ENCODE assay signal across 14 cellular contexts in genomic region chr2:191446910-191447309, GRCh38.
DNase-seq lines count a peak whose midpoint lies in the region; ATAC-seq, FAIRE-seq and TF ChIP-seq lines count a peak whose summit lies in the region.
"Had no signal": no experiment of that assay in that cellular context is flagged by ENCODE, and none has a peak within 500 bp of the region (broad histone marks: within the 10 kb centered on the region; RNA-seq: fewer than 3 reads in every experiment).

No MANE protein-coding gene starts in this region.

- H4K5ac ChIP-seq in IMR-90 (ENCODE audit: low read depth, low read length) (no peak overlapping the region), H1 (ENCODE audit: insufficient read length, low read depth, low read length) (no peak overlapping the region)

- 14% methylated on average over 2 of the region's 2 CpGs for WGBS in A549 (ENCODE audit: missing lambda C conversion rate)
- WGBS in IMR-90 (ENCODE audit: extremely low coverage in 2 of 2, insufficient read length in 1 of 2), 2 experiments, result no CpG with 5 or more reads among the region's 2 CpGs
- WGBS in H1 (ENCODE audit: extremely low coverage in 1 of 2, insufficient coverage in 1 of 2, insufficient read length in 1 of 2, insufficient replicate concordance in 2 of 2, low coverage in 1 of 2, low lambda C conversion rate in 2 of 2, missing lambda C conversion rate in 1 of 2), 2 experiments, result 73% methylated on average over 2 of the region's 2 CpGs; no CpG with 5 or more reads in 1 of the 2 experiments
- 10 to 12% methylated on average over 2 of the region's 2 CpGs for WGBS in pancreas, 2 donors

- TF ChIP-seq RAD21 in A549 (conservative IDR thresholded peaks at IDR 0.05 in 1 of 2, IDR thresholded peaks at IDR 0.05 in 1 of 2) (no peak), IMR-90 (IDR thresholded peaks at IDR 0.05; ENCODE audit: low read length) (no peak), H1 (IDR thresholded peaks at IDR 0.05 in 1 of 2, conservative IDR thresholded peaks at IDR 0.05 in 1 of 2; ENCODE audit: low read depth in 2 of 2, low read length in 2 of 2) (no peak)

- H4K8ac ChIP-seq in IMR-90 (ENCODE audit: low read depth in 2 of 2, low read length in 2 of 2) (no peak overlapping the region), H1 (ENCODE audit: extremely low read depth, insufficient read depth, low read length) (no peak overlapping the region)

- ATAC-seq in A549 (no peak), IMR-90 (ENCODE audit: low read depth) (no peak), pancreas (peak in 3 of 4 donors; percentile 47 to 70 (median 57)), HG03521 (IDR thresholded peaks at IDR 0.05; ENCODE audit: unreplicated experiment) (no peak)
- ATAC-seq: HCT116 had no signal

- DNase-seq in A549 (ENCODE audit: low read depth in 1 of 2, low spot score in 1 of 2), result no peak
- no peak for DNase-seq in IMR-90
- DNase-seq in H1 (ENCODE audit: low read depth in 1 of 2, low spot score in 2 of 2), result no peak
- no peak for DNase-seq in pancreas
- no peak for DNase-seq in NCI-H1092 treated with DMSO at 0.1 percent for 48 hours (lab: John Stamatoyannopoulos, UW)
- DNase-seq in stimulated activated CD8-positive, alpha-beta memory T cell treated with anti-CD3 and anti-CD28 coated beads, Interleukin-4, amount 100 ng/mL, for 48 hours, result no peak
- DNase-seq: 8988T; ACHN; Calu3; CD4-positive, CD25-positive, alpha-beta regulatory T cell; DMS 273 treated with DMSO at 0.1 percent for 48 hours had no signal

- H2BK15ac ChIP-seq in IMR-90 (ENCODE audit: low read depth, low read length), result no peak overlapping the region
- no peak overlapping the region for H2BK15ac ChIP-seq in H1 (ENCODE audit: low read length)

- H3K23ac ChIP-seq in IMR-90 (ENCODE audit: low read depth, low read length) (no peak overlapping the region), H1 (ENCODE audit: insufficient read length) (no peak overlapping the region)

- H3K4me1 ChIP-seq in A549 (peaks cover 8% of the 10 kb centered on the region; the same call in 1 of the 3 replicates), IMR-90 (ENCODE audit: control insufficient read depth, insufficient read depth, low read length) (no peaks in the 10 kb centered on the region), H1 (replicated peaks in 1 of 4; ENCODE audit: control insufficient read depth in 3 of 4, insufficient read depth in 4 of 4, low read length in 3 of 4) (no peaks in the 10 kb centered on the region), pancreas (peaks cover 0 to 29% (median 18%) of the 10 kb centered on the region in 3 donors)
- H3K4me1 ChIP-seq: BLaER1 treated with 17β-estradiol and CSF1 and Interleukin-3, amounts not matched to agents 10 nM and 100 nM had no signal

- H2BK20ac ChIP-seq in IMR-90 (ENCODE audit: low read depth, low read length), result no peak overlapping the region
- no peak overlapping the region for H2BK20ac ChIP-seq in H1 (ENCODE audit: low read length)

- H3K27ac ChIP-seq in A549 (no peak overlapping the region), IMR-90 (ENCODE audit: insufficient read depth, low read length) (no peak overlapping the region), H1 (ENCODE audit: low read depth, low read length) (no peak overlapping the region), pancreas (no peak overlapping the region)
- H3K27ac ChIP-seq: BLaER1 treated with 17β-estradiol and CSF1 and Interleukin-3, amounts not matched to agents 10 nM and 100 nM had no signal

- TF ChIP-seq EP300 in A549 (IDR thresholded peaks at IDR 0.05) (no peak), H1 (IDR thresholded peaks at IDR 0.05; ENCODE audit: borderline replicate concordance in 1 of 2, low read depth in 2 of 2, low read length in 2 of 2) (no peak)

- H3K9ac ChIP-seq in IMR-90 (ENCODE audit: low read depth, low read length), result no peak overlapping the region
- H3K9ac ChIP-seq in H1 (replicated peaks in 1 of 4; ENCODE audit: extremely low read depth in 1 of 4, low read depth in 3 of 4, low read length in 3 of 4), result no peak overlapping the region
- H3K9ac ChIP-seq: BLaER1 treated with 17β-estradiol and CSF1 and Interleukin-3, amounts not matched to agents 10 nM and 100 nM had no signal

- H3K36me3 ChIP-seq in IMR-90 (ENCODE audit: control insufficient read depth, insufficient read depth, low read length), result no peaks in the 10 kb centered on the region
- no peaks in the 10 kb centered on the region for H3K36me3 ChIP-seq in H1 (ENCODE audit: control insufficient read depth in 2 of 4, insufficient read depth in 4 of 4, low read length in 3 of 4)
- H3K36me3 ChIP-seq in pancreas, result no peaks in the 10 kb centered on the region
- H3K36me3 ChIP-seq: BLaER1 treated with 17β-estradiol and CSF1 and Interleukin-3, amounts not matched to agents 10 nM and 100 nM had no signal

- H3K14ac ChIP-seq in IMR-90 (replicated peaks; ENCODE audit: low read depth, low read length), result no peak overlapping the region
- no peak overlapping the region for H3K14ac ChIP-seq in H1 (ENCODE audit: insufficient read length)

- H2AK9ac ChIP-seq in IMR-90 (replicated peaks; ENCODE audit: low read depth, low read length, poor library complexity), result no peak overlapping the region

- no peak overlapping the region for H2BK120ac ChIP-seq in IMR-90 (ENCODE audit: low read depth, low read length)
- no peak overlapping the region for H2BK120ac ChIP-seq in H1 (replicated peaks; ENCODE audit: low read depth, low read length)

- H3K79me2 ChIP-seq in H1 (ENCODE audit: control insufficient read depth in 1 of 2, insufficient read depth in 2 of 2, low read length in 2 of 2), result no peaks in the 10 kb centered on the region

- H2BK12ac ChIP-seq in H1 (ENCODE audit: low read depth, low read length), result no peak overlapping the region

- H3K23me2 ChIP-seq in H1 (ENCODE audit: low read depth, low read length), result no peaks in the 10 kb centered on the region

- H3K4me3 ChIP-seq in A549 (no peak overlapping the region), IMR-90 (ENCODE audit: insufficient read depth, low read depth, low read length) (no peak overlapping the region), H1 (ENCODE audit: extremely low read depth in 1 of 4, insufficient read depth in 2 of 4, low read depth in 3 of 4, low read length in 4 of 4) (no peak overlapping the region), pancreas (no peak overlapping the region)
- H3K4me3 ChIP-seq: BLaER1 treated with 17β-estradiol and CSF1 and Interleukin-3, amounts not matched to agents 10 nM and 100 nM had no signal

- H3K79me1 ChIP-seq in IMR-90 (ENCODE audit: low read depth in 1 of 2, low read length in 2 of 2) (no peaks in the 10 kb centered on the region), H1 (ENCODE audit: low read depth, low read length) (no peaks in the 10 kb centered on the region)

- POLR2A ChIA-PET in A549 (lab: Yijun Ruan, JAX) (no interaction called here), IMR-90 (lab: Charles Lee; ENCODE audit: unreplicated experiment) (no interaction called here), H1 (lab: Charles Lee; ENCODE audit: partially characterized antibody) (no interaction called here)

- in situ Hi-C loops in IMR-90 (cut with MboI; ENCODE audit: low sequenced_read_pairs), result no loop called here

- H4K20me1 ChIP-seq in IMR-90 (ENCODE audit: insufficient read depth, low read length) (no peaks in the 10 kb centered on the region), H1 (replicated peaks in 1 of 2; ENCODE audit: control insufficient read depth in 1 of 2, insufficient read depth in 2 of 2, low read length in 2 of 2) (no peaks in the 10 kb centered on the region)
- H4K20me1 ChIP-seq: BLaER1 treated with 17β-estradiol and CSF1 and Interleukin-3, amounts not matched to agents 10 nM and 100 nM had no signal

- dilution Hi-C loops in IMR-90 (cut with HindIII; ENCODE audit: low sequenced_read_pairs, unreplicated experiment), result no loop called here

- no peaks in the 10 kb centered on the region for H3K27me3 ChIP-seq in IMR-90 (ENCODE audit: control insufficient read depth, insufficient read depth, low read length)
- no peaks in the 10 kb centered on the region for H3K27me3 ChIP-seq in H1 (replicated peaks in 1 of 4; ENCODE audit: control insufficient read depth in 3 of 4, extremely low read depth in 1 of 4, insufficient read depth in 3 of 4, low read length in 3 of 4)
- no peaks in the 10 kb centered on the region for H3K27me3 ChIP-seq in pancreas
- H3K27me3 ChIP-seq: BLaER1 treated with 17β-estradiol and CSF1 and Interleukin-3, amounts not matched to agents 10 nM and 100 nM had no signal

- H4K91ac ChIP-seq in IMR-90 (ENCODE audit: insufficient read depth, low read depth, low read length) (no peak overlapping the region), H1 (replicated peaks; ENCODE audit: insufficient read length, low read length) (no peak overlapping the region)

- H3K4me2 ChIP-seq in A549 (no peak overlapping the region), IMR-90 (ENCODE audit: low read depth, low read length) (no peak overlapping the region), H1 (ENCODE audit: insufficient read depth in 1 of 2, low read depth in 2 of 2, low read length in 2 of 2) (no peak overlapping the region)
- H3K4me2 ChIP-seq: BLaER1 treated with 17β-estradiol and CSF1 and Interleukin-3, amounts not matched to agents 10 nM and 100 nM had no signal

- H3K18ac ChIP-seq in IMR-90 (ENCODE audit: low read depth, low read length) (no peak overlapping the region), H1 (ENCODE audit: extremely low read depth, low read length) (no peak overlapping the region)

- no peak overlapping the region for H3K56ac ChIP-seq in IMR-90 (ENCODE audit: extremely low read depth, insufficient read depth, low read length)
- H3K56ac ChIP-seq in H1 (replicated peaks; ENCODE audit: insufficient read length, low read depth, low read length), result no peak overlapping the region

- H3K4ac ChIP-seq in IMR-90 (ENCODE audit: low read depth, low read length) (no peak overlapping the region), H1 (replicated peaks; ENCODE audit: insufficient read length, low read depth, low read length) (no peak overlapping the region)

- H3K9me1 ChIP-seq in IMR-90 (ENCODE audit: insufficient read depth, low read length), result no peaks in the 10 kb centered on the region

- no peak for FAIRE-seq in A549 (lab: Jason Lieb, UNC)
- no peak for FAIRE-seq in H1 (lab: Jason Lieb, UNC)
- FAIRE-seq in pancreas (lab: Jason Lieb, UNC), result no peak

- H2AFZ ChIP-seq in IMR-90 (replicated peaks; ENCODE audit: low read length, poor library complexity) (no peak overlapping the region), H1 (ENCODE audit: low read length) (no peak overlapping the region)

- H3K9me3 ChIP-seq in A549 (no peaks in the 10 kb centered on the region), IMR-90 (ENCODE audit: control insufficient read depth, insufficient read depth, low read length) (no peaks in the 10 kb centered on the region), H1 (ENCODE audit: insufficient read depth in 2 of 2, low read depth in 1 of 2, low read length in 1 of 2) (no peaks in the 10 kb centered on the region), pancreas (no peaks in the 10 kb centered on the region)

- H2BK5ac ChIP-seq in IMR-90 (ENCODE audit: low read depth, low read length, poor library complexity, severe bottlenecking), result no peak overlapping the region
- no peak overlapping the region for H2BK5ac ChIP-seq in H1 (ENCODE audit: low read depth, low read length)

- BruUV-seq in IMR-90 (replicated peaks; lab: Mats Ljungman, UMichigan), result no TSS peak

- H2AK5ac ChIP-seq in IMR-90 (ENCODE audit: low read depth, low read length) (no peak overlapping the region), H1 (ENCODE audit: low read depth, low read length) (no peak overlapping the region)

- intact Hi-C loops in IMR-90 (cut with micrococcal nuclease), result no loop called here
- intact Hi-C loops in pancreas (cut with DNase I), result no loop called here

- TF ChIP-seq POLR2A in A549 (IDR thresholded peaks at IDR 0.05; ENCODE audit: low read length) (no peak), IMR-90 (IDR thresholded peaks at IDR 0.05; ENCODE audit: low read depth, low read length) (no peak), H1 (IDR thresholded peaks at IDR 0.05; ENCODE audit: control extremely low read depth in 1 of 2, low read depth in 2 of 2, low read length in 2 of 2) (no peak)

- no peak for TF ChIP-seq CTCF in A549 (IDR thresholded peaks at IDR 0.05)
- no peak for TF ChIP-seq CTCF in IMR-90 (conservative IDR thresholded peaks at IDR 0.05; ENCODE audit: low read depth, low read length)
- no peak for TF ChIP-seq CTCF in H1 (IDR thresholded peaks at IDR 0.05; ENCODE audit: control extremely low read depth in 1 of 3, insufficient read depth in 1 of 3, low read depth in 1 of 3, low read length in 3 of 3)
- TF ChIP-seq CTCF in pancreas (IDR thresholded peaks at IDR 0.05), result no peak

- CTCF ChIA-PET in A549 (lab: Yijun Ruan, JAX), result interaction anchor here (0.7 to 1.1 kb wide), 2 partner anchors 9 to 332 kb away, joined by 3 to 4 read pairs; no protein-coding TSS in a partner anchor
- CTCF ChIA-PET in IMR-90 (lab: Yijun Ruan, JAX), result no interaction called here
- CTCF ChIA-PET in H1 (lab: Charles Lee; ENCODE audit: partially characterized antibody), result interaction anchor here (1.6 to 1.8 kb wide), 2 partner anchors 18 to 395 kb away, joined by 5 to 6 read pairs; no protein-coding TSS in a partner anchor

Comparison
In these comparisons a context has a peak if more than half of its experiments do, and no peak if none do; other contexts are left out.
1. ATAC-seq: peak in pancreas (3 of 4); none in A549 (0 of 2), IMR-90 (single experiment) and HG03521 (single experiment).
2. Of the 18 proteins assayed by ChIP-seq in both H1 and A549: peak only in H1: none; only in A549: none; in both: CEBPB; in neither: 17.